ENCODE assay signal across 10 cellular contexts in the genomic region with DNA sequence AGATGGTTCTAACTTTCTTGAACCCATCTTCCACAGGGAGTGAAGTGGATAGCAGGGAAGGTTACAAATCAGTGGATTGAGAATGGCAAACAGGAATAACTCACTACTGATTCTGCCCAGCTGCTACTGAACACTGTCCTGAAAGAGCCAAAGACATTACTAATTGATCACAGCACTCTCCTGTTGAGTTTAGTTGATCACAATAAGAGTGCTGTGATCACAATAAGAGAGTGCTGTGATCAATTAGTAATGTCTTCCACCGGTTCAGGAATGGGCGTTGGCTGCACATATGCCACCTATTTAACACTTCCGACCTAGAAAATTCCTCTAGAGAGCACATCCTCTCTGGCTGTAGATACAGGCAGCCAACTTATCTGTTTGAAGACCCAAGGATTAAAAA. TPM values are rescaled to one million over a fixed set of nuclear protein-coding genes. Genes with fewer than 3 reads are reported as not detected.
DNase-seq lines count a peak whose midpoint lies in the region; ATAC-seq and TF ChIP-seq lines count a peak whose summit lies in the region.
"Had no signal": no experiment of that assay in that cellular context is flagged by ENCODE, and none has a peak within 500 bp of the region (broad histone marks: within the 10 kb centered on the region; RNA-seq: fewer than 3 reads in every experiment).

No MANE protein-coding gene starts in this region.

- no peak overlapping the region for H3K27ac Mint-ChIP-seq in mesothelial cell of epicardium
- H3K27ac Mint-ChIP-seq: activated naive CD8-positive, alpha-beta T cell had no signal

- H3K27me3 ChIP-seq in brain microvascular endothelial cell (replicated peaks): no peaks in the 10 kb centered on the region

- H3K4me1 Mint-ChIP-seq in mesothelial cell of epicardium: peaks cover 3% of the 10 kb centered on the region

- no peak overlapping the region for H3K27ac ChIP-seq in brain microvascular endothelial cell

- H3K36me3 Mint-ChIP-seq in mesothelial cell of epicardium: no peaks in the 10 kb centered on the region
- H3K36me3 Mint-ChIP-seq: activated naive CD8-positive, alpha-beta T cell had no signal

- in situ Hi-C loops in brain microvascular endothelial cell (cut with HindIII; ENCODE audit: low pct_ligation_motif_present, low sequenced_read_pairs): no loop called here

- peaks cover 20% of the 10 kb centered on the region for H3K9me3 Mint-ChIP-seq in mesothelial cell of epicardium

- H3K36me3 ChIP-seq in brain microvascular endothelial cell (replicated peaks): no peaks in the 10 kb centered on the region

- ATAC-seq in GM21619 (IDR thresholded peaks at IDR 0.05; ENCODE audit: unreplicated experiment): no peak

- H3K4me3 ChIP-seq in brain microvascular endothelial cell (ENCODE audit: low read depth, low read length): no peak overlapping the region

- DNase-seq in NCI-H146 (lab: John Stamatoyannopoulos, UW) (peak; percentile 23), NCI-H146 treated with DMSO at 0.1 percent for 48 hours (lab: John Stamatoyannopoulos, UW; ENCODE audit: unreplicated experiment) (no peak), NCI-H345 (lab: John Stamatoyannopoulos, UW) (peak; percentile 46), brain microvascular endothelial cell (peak; percentile 31), pons (ENCODE audit: low spot score) (peak; percentile 75), mesothelial cell of epicardium (ENCODE audit: low spot score in 2 of 2, unreplicated experiment in 2 of 2) (no peak)
- no peak for DNase-seq in stimulated activated CD8-positive, alpha-beta memory T cell treated with anti-CD3 and anti-CD28 coated beads, Interleukin-4, amount 100 ng/mL, for 48 hours
- DNase-seq: right cardiac atrium had no signal

- H3K27me3 Mint-ChIP-seq in mesothelial cell of epicardium (ENCODE audit: low read depth): peaks cover 25% of the 10 kb centered on the region

- no peak overlapping the region for H3K4me3 Mint-ChIP-seq in mesothelial cell of epicardium
- H3K4me3 Mint-ChIP-seq: activated naive CD8-positive, alpha-beta T cell had no signal

- TF ChIP-seq CTCF in brain microvascular endothelial cell (IDR thresholded peaks at IDR 0.05; ENCODE audit: low read depth, low read length, missing control alignments) (no peak), mesothelial cell of epicardium (IDR thresholded peaks at IDR 0.05; ENCODE audit: unreplicated experiment) (no peak)

RNA-seq across cellular contexts. Expression of a gene that starts 11.4 kb away (rescaled TPM):
- 0.07 TPM in 1 of 3 replicates, not detected in the others for total RNA-seq in mesothelial cell of epicardium

RNA-seq across cellular contexts. Expression of a gene that starts 12.8 kb away (rescaled TPM):
- 41.9 to 45.0 TPM (median 42.8 TPM) in 3 replicates for total RNA-seq in mesothelial cell of epicardium

RNA-seq across cellular contexts. Expression of a gene that starts 33.0 kb away (rescaled TPM):
- 0.23 to 0.33 TPM (median 0.27 TPM) in 3 replicates for total RNA-seq in mesothelial cell of epicardium

RNA-seq across cellular contexts. Expression of a gene that starts 41.4 kb away (rescaled TPM):
- 22.9 to 24.3 TPM (median 22.9 TPM) in 3 replicates for total RNA-seq in mesothelial cell of epicardium

RNA-seq across cellular contexts. Expression of a gene that starts 55.4 kb away (rescaled TPM):
- 0.18 TPM in 1 of 3 replicates, not detected in the others for total RNA-seq in mesothelial cell of epicardium

Comparison
In these comparisons a context has a peak if more than half of its experiments do, and no peak if none do; other contexts are left out.
1. DNase-seq: peak in NCI-H146 (single experiment), NCI-H345 (single experiment), brain microvascular endothelial cell (single experiment) and pons (single experiment); none in NCI-H146 treated with DMSO at 0.1 percent for 48 hours (single experiment), mesothelial cell of epicardium (0 of 2) and stimulated activated CD8-positive, alpha-beta memory T cell treated with anti-CD3 and anti-CD28 coated beads, Interleukin-4, amount 100 ng/mL, for 48 hours (single experiment).